8 cellular contexts compared by ENCODE assay signal in genomic region chr4:14254252-14254651, GRCh38.
DNase-seq lines count a peak whose midpoint lies in the region; ATAC-seq and TF ChIP-seq lines count a peak whose summit lies in the region.

No MANE protein-coding gene starts in this region.

- H3K9me3 Mint-ChIP-seq in activated CD4-positive, alpha-beta T cell treated with anti-CD3 and anti-CD28 coated beads, Interleukin-2, amount 10 ng/mL, durations not matched to agents 24 days and 14 days = no peaks in the 10 kb centered on the region

- H3K27me3 Mint-ChIP-seq in activated CD4-positive, alpha-beta T cell treated with anti-CD3 and anti-CD28 coated beads, Interleukin-2, amount 10 ng/mL, durations not matched to agents 24 days and 14 days = no peaks in the 10 kb centered on the region

- intact Hi-C loops in activated CD4-positive, alpha-beta T cell treated with anti-CD3 and anti-CD28 coated beads, Interleukin-2, amount 10 ng/mL, durations not matched to agents 24 days and 14 days (cut with micrococcal nuclease) = no loop called here
- intact Hi-C loops in left ventricle myocardium inferior (cut with micrococcal nuclease) = no loop called here

- no peak overlapping the region for H3K27ac Mint-ChIP-seq in activated CD4-positive, alpha-beta T cell treated with anti-CD3 and anti-CD28 coated beads, Interleukin-2, amount 10 ng/mL, durations not matched to agents 24 days and 14 days

- H3K4me1 ChIP-seq in left ventricle myocardium inferior = no peaks in the 10 kb centered on the region

- no peak overlapping the region for H3K4me3 ChIP-seq in left ventricle myocardium inferior

- no peaks in the 10 kb centered on the region for H3K36me3 ChIP-seq in left ventricle myocardium inferior

- ATAC-seq in HG02798 (IDR thresholded peaks at IDR 0.05; ENCODE audit: poor library complexity, unreplicated experiment) = peak; percentile 91
- peak; percentile 84 for ATAC-seq in SK-N-SH treated with all-trans-retinoic acid at 6 μM for 48 hours
- no peak for ATAC-seq in GM21717 (IDR thresholded peaks at IDR 0.05; ENCODE audit: unreplicated experiment)

- H3K27me3 ChIP-seq in left ventricle myocardium inferior (ENCODE audit: low read depth) = no peaks in the 10 kb centered on the region

- H3K36me3 Mint-ChIP-seq in activated CD4-positive, alpha-beta T cell treated with anti-CD3 and anti-CD28 coated beads, Interleukin-2, amount 10 ng/mL, durations not matched to agents 24 days and 14 days (ENCODE audit: low read depth) = no peaks in the 10 kb centered on the region

- peak; percentile 68 for TF ChIP-seq CTCF in left ventricle myocardium inferior (IDR thresholded peaks at IDR 0.05; ENCODE audit: borderline replicate concordance)

- no peak overlapping the region for H3K4me3 Mint-ChIP-seq in activated CD4-positive, alpha-beta T cell treated with anti-CD3 and anti-CD28 coated beads, Interleukin-2, amount 10 ng/mL, durations not matched to agents 24 days and 14 days

- H3K27ac ChIP-seq in left ventricle myocardium inferior (replicated peaks) = no peak overlapping the region

- no peaks in the 10 kb centered on the region for H3K4me1 Mint-ChIP-seq in activated CD4-positive, alpha-beta T cell treated with anti-CD3 and anti-CD28 coated beads, Interleukin-2, amount 10 ng/mL, durations not matched to agents 24 days and 14 days

- peak; percentile 4 for DNase-seq in activated CD4-positive, alpha-beta T cell treated with anti-CD3 and anti-CD28 coated beads, Interleukin-2, amount 10 ng/mL, durations not matched to agents 24 days and 14 days
- DNase-seq in activated CD4-positive, alpha-beta T cell treated with anti-CD3 and anti-CD28 coated beads, Interleukin-2, amount 50 U/mL, for 1 hour = no peak
- DNase-seq in left ventricle myocardium inferior (peak; percentile 19), NCI-H510A (lab: John Stamatoyannopoulos, UW) (no peak)
- DNase-seq in stimulated activated CD4-positive, alpha-beta T cell treated with anti-CD3 and anti-CD28 coated beads, Interleukin-1b, Interleukin-23, amount 100 ng/mL, for 48 hours = peak; percentile 1

- H3K9me3 ChIP-seq in left ventricle myocardium inferior (replicated peaks) = peaks cover 9% of the 10 kb centered on the region

TF ChIP-seq in SK-N-SH treated with all-trans-retinoic acid at 6 μM for 48 hours, 23 proteins besides CTCF, POLR2A, EP300 and RAD21:
- TF ChIP-seq ESRRG (CRISPR knock-in tag; IDR thresholded peaks at IDR 0.05) (no peak), GLIS3 (CRISPR knock-in tag; IDR thresholded peaks at IDR 0.05) (no peak), OSR1 (CRISPR knock-in tag; IDR thresholded peaks at IDR 0.05) (no peak), CSRNP3 (CRISPR knock-in tag; IDR thresholded peaks at IDR 0.05) (no peak), ZFP3 (CRISPR knock-in tag; IDR thresholded peaks at IDR 0.05) (no peak)

Comparison
In these comparisons a context has a peak if more than half of its experiments do, and no peak if none do; other contexts are left out.
1. DNase-seq: peak in activated CD4-positive, alpha-beta T cell treated with anti-CD3 and anti-CD28 coated beads, Interleukin-2, amount 10 ng/mL, durations not matched to agents 24 days and 14 days (single experiment), left ventricle myocardium inferior (single experiment) and stimulated activated CD4-positive, alpha-beta T cell treated with anti-CD3 and anti-CD28 coated beads, Interleukin-1b, Interleukin-23, amount 100 ng/mL, for 48 hours (single experiment); none in activated CD4-positive, alpha-beta T cell treated with anti-CD3 and anti-CD28 coated beads, Interleukin-2, amount 50 U/mL, for 1 hour (single experiment) and NCI-H510A (single experiment).